1 cellular context compared by ENCODE assay signal in genomic region chr11:35617316-35617686, GRCh38.
TF ChIP-seq lines count a peak whose summit lies in the region.

No MANE protein-coding gene starts in this region.

TF ChIP-seq in GM12878, 131 proteins besides CTCF, POLR2A, EP300 and RAD21:
- TF ChIP-seq NR2C2 (IDR thresholded peaks at IDR 0.05; ENCODE audit: borderline replicate concordance, control insufficient read depth, insufficient read length, low read depth) (no peak), PAX5 (IDR thresholded peaks at IDR 0.05; ENCODE audit: borderline replicate concordance, low read depth, low read length) (no peak), MXI1 (IDR thresholded peaks at IDR 0.05; ENCODE audit: low read depth, low read length) (no peak), ZBED1 (IDR thresholded peaks at IDR 0.05; ENCODE audit: borderline replicate concordance) (no peak), WRNIP1 (IDR thresholded peaks at IDR 0.05; ENCODE audit: borderline replicate concordance, low read depth, low read length) (no peak), BCLAF1 (IDR thresholded peaks at IDR 0.05) (no peak), RELB (IDR thresholded peaks at IDR 0.05; ENCODE audit: low read depth) (no peak), MTA2 (IDR thresholded peaks at IDR 0.05; ENCODE audit: low read depth) (no peak), KDM1A (IDR thresholded peaks at IDR 0.05; ENCODE audit: borderline replicate concordance) (no peak), ESRRA (IDR thresholded peaks at IDR 0.05; ENCODE audit: low read length) (no peak), GABPA (IDR thresholded peaks at IDR 0.05; ENCODE audit: low read depth) (no peak), ZNF384 (IDR thresholded peaks at IDR 0.05; ENCODE audit: borderline replicate concordance, low read depth, low read length) (no peak), SMAD1 (IDR thresholded peaks at IDR 0.05; ENCODE audit: low read depth, partially characterized antibody) (no peak), BMI1 (IDR thresholded peaks at IDR 0.05; ENCODE audit: borderline replicate concordance) (no peak), TCF3 (IDR thresholded peaks at IDR 0.05; ENCODE audit: borderline replicate concordance, insufficient read depth, low read depth, low read length) (no peak), E4F1 (IDR thresholded peaks at IDR 0.05; ENCODE audit: borderline replicate concordance, partially characterized antibody) (no peak)
